Comparison of ENCODE assay signal across 9 cellular contexts in the genomic region with DNA sequence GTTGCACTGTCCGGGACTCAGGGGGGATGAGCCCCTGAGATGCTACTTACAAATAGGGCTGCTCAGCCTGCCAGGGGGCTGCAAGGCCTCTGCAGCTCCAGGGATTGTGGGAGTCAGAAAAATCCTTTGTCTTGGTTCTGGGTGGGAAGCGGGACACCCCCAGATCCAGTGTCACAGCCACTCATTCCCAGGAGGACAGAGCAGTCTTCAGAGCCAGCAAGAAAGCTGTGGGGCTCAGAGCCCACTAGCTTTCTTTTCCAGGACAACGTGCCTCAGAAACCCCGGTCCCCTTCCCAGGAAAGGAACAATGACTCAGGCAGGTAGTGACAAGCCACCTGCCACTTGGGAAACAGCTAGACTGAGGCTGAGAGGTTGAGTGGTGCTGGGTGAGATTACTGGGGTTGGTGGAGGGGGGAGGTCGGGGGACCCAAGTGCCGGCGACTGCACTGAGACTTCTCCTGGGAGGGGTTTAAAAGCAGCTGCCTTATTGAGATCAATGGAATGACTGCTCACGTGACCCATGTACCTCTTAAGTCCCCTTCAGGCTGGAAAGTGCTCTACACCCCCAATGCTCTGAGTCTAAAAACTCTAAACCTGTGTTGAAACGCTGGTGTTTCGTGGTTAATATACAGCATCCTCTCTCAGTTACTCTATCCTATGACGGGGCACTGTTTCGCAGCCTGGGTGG.
DNase-seq lines count a peak whose midpoint lies in the region; ATAC-seq and TF ChIP-seq lines count a peak whose summit lies in the region.
"Had no signal": no experiment of that assay in that cellular context is flagged by ENCODE, and none has a peak within 500 bp of the region (broad histone marks: within the 10 kb centered on the region; RNA-seq: fewer than 3 reads in every experiment).

No MANE protein-coding gene starts in this region.

- no peak overlapping the region for H2AK9ac ChIP-seq in IMR-90 (replicated peaks; ENCODE audit: low read depth, low read length, poor library complexity)

- no peak for TF ChIP-seq RAD21 in IMR-90 (IDR thresholded peaks at IDR 0.05; ENCODE audit: low read length)

- H2BK120ac ChIP-seq in IMR-90 (ENCODE audit: low read depth, low read length), result no peak overlapping the region

- H3K36me3 ChIP-seq in IMR-90 (ENCODE audit: control insufficient read depth, insufficient read depth, low read length) (peaks cover 18% of the 10 kb centered on the region), SJCRH30 (no peaks in the 10 kb centered on the region), iPS-20b (ENCODE audit: insufficient read depth, low read depth, low read length) (0 out of 2 replicates have a peak, but pooled peaks cover 3% of the 10 kb centered on the region)

- H3K14ac ChIP-seq in IMR-90 (replicated peaks; ENCODE audit: low read depth, low read length), result peak overlapping the region; percentile 3; the same call in 1 of the 2 replicates

- no peak overlapping the region for H4K5ac ChIP-seq in IMR-90 (ENCODE audit: low read depth, low read length)

- H3K27ac ChIP-seq in IMR-90 (ENCODE audit: insufficient read depth, low read length) (peak overlapping the region; percentile 14; the same call in 1 of the 2 replicates), SJCRH30 (peak overlapping the region; percentile 80), iPS-20b (ENCODE audit: low read length) (no peak overlapping the region)

- peak overlapping the region in 1 of 2 experiments; percentile 62; a peak in 2 of 4 replicates for H4K8ac ChIP-seq in IMR-90 (ENCODE audit: low read depth in 2 of 2, low read length in 2 of 2)

- no peak overlapping the region for H3K23ac ChIP-seq in IMR-90 (ENCODE audit: low read depth, low read length)

- H3K4me1 ChIP-seq in IMR-90 (ENCODE audit: control insufficient read depth, insufficient read depth, low read length), result peaks cover 21% of the 10 kb centered on the region
- H3K4me1 ChIP-seq in SJCRH30, result peaks cover 35% of the 10 kb centered on the region
- H3K4me1 ChIP-seq in iPS-20b (ENCODE audit: insufficient read depth, low read length), result peaks cover 33% of the 10 kb centered on the region

- peaks cover 6 to 34% of the 10 kb centered on the region in 2 experiments for H3K79me1 ChIP-seq in IMR-90 (ENCODE audit: low read depth in 1 of 2, low read length in 2 of 2)

- peak overlapping the region; percentile 94; the same call in 1 of the 2 replicates for H3K4ac ChIP-seq in IMR-90 (ENCODE audit: low read depth, low read length)

- no peak overlapping the region for H3K9ac ChIP-seq in IMR-90 (ENCODE audit: low read depth, low read length)
- peak overlapping the region; percentile 60; the same call in 1 of the 2 replicates for H3K9ac ChIP-seq in iPS-20b (ENCODE audit: low read depth, low read length)

- H2BK20ac ChIP-seq in IMR-90 (ENCODE audit: low read depth, low read length), result no peak overlapping the region; the same call in 1 of the 2 replicates

- CTCF ChIA-PET in IMR-90 (lab: Yijun Ruan, JAX), result no interaction called here

- no peak for TF ChIP-seq CTCF in AG10803 (conservative IDR thresholded peaks at IDR 0.05; ENCODE audit: low read length)
- TF ChIP-seq CTCF in IMR-90 (conservative IDR thresholded peaks at IDR 0.05; ENCODE audit: low read depth, low read length), result no peak

- no peak for TF ChIP-seq POLR2A in IMR-90 (IDR thresholded peaks at IDR 0.05; ENCODE audit: low read depth, low read length)

- H3K18ac ChIP-seq in IMR-90 (ENCODE audit: low read depth, low read length), result no peak overlapping the region

- 0 out of 2 replicates have a peak overlapping the region, but pooled peaks have one; percentile 97 for H4K91ac ChIP-seq in IMR-90 (ENCODE audit: insufficient read depth, low read depth, low read length)

- H2AK5ac ChIP-seq in IMR-90 (ENCODE audit: low read depth, low read length), result peak overlapping the region; percentile 54

- no peak overlapping the region for H2BK5ac ChIP-seq in IMR-90 (ENCODE audit: low read depth, low read length, poor library complexity, severe bottlenecking)

- H2AFZ ChIP-seq in IMR-90 (replicated peaks; ENCODE audit: low read length, poor library complexity), result no peak overlapping the region

- WGBS in IMR-90 (ENCODE audit: extremely low coverage in 2 of 2, insufficient read length in 1 of 2), 2 experiments, result 100% methylated on average over 1 of the region's 12 CpGs; no CpG with 5 or more reads in 1 of the 2 experiments

- H3K27me3 ChIP-seq in IMR-90 (ENCODE audit: control insufficient read depth, insufficient read depth, low read length) (no peaks in the 10 kb centered on the region), SJCRH30 (no peaks in the 10 kb centered on the region), iPS-20b (ENCODE audit: insufficient read depth, low read length) (no peaks in the 10 kb centered on the region)

- H3K56ac ChIP-seq in IMR-90 (ENCODE audit: extremely low read depth, insufficient read depth, low read length), result no peak overlapping the region

- no TSS peak for BruUV-seq in IMR-90 (replicated peaks; lab: Mats Ljungman, UMichigan)

- ATAC-seq in IMR-90 (ENCODE audit: low read depth) (no peak), HG03175 (IDR thresholded peaks at IDR 0.05; ENCODE audit: unreplicated experiment) (no peak)

- H2BK15ac ChIP-seq in IMR-90 (ENCODE audit: low read depth, low read length), result 0 out of 3 replicates have a peak overlapping the region, but pooled peaks have one; percentile 13

- POLR2A ChIA-PET in IMR-90 (lab: Charles Lee; ENCODE audit: unreplicated experiment), result no interaction called here

- H3K4me2 ChIP-seq in IMR-90 (ENCODE audit: low read depth, low read length), result no peak overlapping the region

- H3K9me3 ChIP-seq in IMR-90 (ENCODE audit: control insufficient read depth, insufficient read depth, low read length) (no peaks in the 10 kb centered on the region), SJCRH30 (replicated peaks) (no peaks in the 10 kb centered on the region), iPS-20b (ENCODE audit: insufficient read depth, low read depth, low read length) (no peaks in the 10 kb centered on the region)

- DNase-seq in AG10803 (ENCODE audit: low read depth) (peak; percentile 13), IMR-90 (no peak), SJCRH30 (peak in 1 of 2 experiments; percentile 43), CD1c-positive myeloid dendritic cell (ENCODE audit: extremely low spot score) (no peak), NCI-H774 (lab: John Stamatoyannopoulos, UW) (no peak)
- DNase-seq in effector CD8-positive, alpha-beta T cell (lab: John Stamatoyannopoulos, UW), result no peak
- DNase-seq: Right ventricle myocardium superior had no signal

- dilution Hi-C loops in IMR-90 (cut with HindIII; ENCODE audit: low sequenced_read_pairs, unreplicated experiment), result no loop called here

- intact Hi-C loops in IMR-90 (cut with micrococcal nuclease), result loop anchor here (10.0 kb wide), 1 partner anchor 344 kb away; no protein-coding TSS in a partner anchor

- in situ Hi-C loops in IMR-90 (cut with MboI; ENCODE audit: low sequenced_read_pairs), result loop anchor here (5.0 kb wide), 1 partner anchor 183 kb away; no protein-coding TSS in a partner anchor

- peaks cover 26% of the 10 kb centered on the region for H3K9me1 ChIP-seq in IMR-90 (ENCODE audit: insufficient read depth, low read length)

- H3K4me3 ChIP-seq in AG10803 (ENCODE audit: low read length), result no peak overlapping the region
- H3K4me3 ChIP-seq in IMR-90 (ENCODE audit: insufficient read depth, low read depth, low read length), result no peak overlapping the region
- no peak overlapping the region for H3K4me3 ChIP-seq in SJCRH30
- H3K4me3 ChIP-seq in iPS-20b (ENCODE audit: low read length), result peak overlapping the region; percentile 31; the same call in 1 of the 2 replicates

- no peaks in the 10 kb centered on the region for H4K20me1 ChIP-seq in IMR-90 (ENCODE audit: insufficient read depth, low read length)

TF ChIP-seq in IMR-90, 13 proteins besides CTCF, POLR2A, EP300 and RAD21:
- TF ChIP-seq FOS (IDR thresholded peaks at IDR 0.05; ENCODE audit: low read depth, low read length) (no peak), CHD1 (IDR thresholded peaks at IDR 0.05; ENCODE audit: low read depth, low read length) (no peak)
TF ChIP-seq in IMR-90: peak in this region for 0.
